1 cellular context compared by ENCODE assay signal in genomic region chr5:131346204-131346603, GRCh38.
TF ChIP-seq lines count a peak whose summit lies in the region.
"Not testable (repeated sequence)": the region's sequence is repeated elsewhere in the genome, so short reads cannot be mapped to it uniquely, and the experiment has no call there.

No MANE protein-coding gene starts in this region.

TF ChIP-seq in HepG2, 621 proteins besides CTCF, POLR2A, EP300 and RAD21:
- TF ChIP-seq SOX5 (CRISPR knock-in tag; IDR thresholded peaks at IDR 0.05; ENCODE audit: borderline replicate concordance) = peak; percentile 21; the same call in 1 of the 2 replicates
- peak; percentile 61 for TF ChIP-seq CEBPG (CRISPR knock-in tag; IDR thresholded peaks at IDR 0.05)
- peak; percentile 52; the same call in 1 of the 2 replicates for TF ChIP-seq ARID5B (CRISPR knock-in tag; IDR thresholded peaks at IDR 0.05)
- 0 out of 2 replicates have a peak, but pooled peaks have one; percentile 32 for TF ChIP-seq TCF7 (IDR thresholded peaks at IDR 0.05; ENCODE audit: low read depth)
- TF ChIP-seq SOX6, SOX13 (IDR thresholded peaks at IDR 0.05): not testable (repeated sequence)
- peak; percentile 27; the same call in 1 of the 2 replicates for TF ChIP-seq SOX6 (CRISPR knock-in tag; IDR thresholded peaks at IDR 0.05)
- TF ChIP-seq CEBPB (IDR thresholded peaks at IDR 0.05; ENCODE audit: borderline replicate concordance, low read depth, low read length) = peak; percentile 41; the same call in 1 of the 2 replicates
- TF ChIP-seq GATAD2A (CRISPR knock-in tag; IDR thresholded peaks at IDR 0.05) = 0 out of 2 replicates have a peak, but pooled peaks have one; percentile 11
- TF ChIP-seq SOX13 (CRISPR knock-in tag; conservative IDR thresholded peaks at IDR 0.05 in 1 of 2, IDR thresholded peaks at IDR 0.05 in 1 of 2) = peak in 1 of 2 experiments; percentile 74; a peak in 2 of 4 replicates
TF ChIP-seq in HepG2: peak in this region for 8; not testable (repeated sequence) for 613.
